In genomic region chr15:47333758-47334157, GRCh38 we compare ENCODE assay signal across 25 cellular contexts.
"Had no signal": no experiment of that assay in that cellular context is flagged by ENCODE, and none has a peak within 500 bp of the region (broad histone marks: within the 10 kb centered on the region; RNA-seq: fewer than 3 reads in every experiment).

No MANE protein-coding gene starts in this region.

- H3K4me3 ChIP-seq: esophagus squamous epithelium, ovary, prostate gland, spleen, suprapubic skin, tibial nerve had no signal

- H3K27ac Mint-ChIP-seq: activated CD4-positive, alpha-beta T cell treated with anti-CD3 and anti-CD28 coated beads for 36 hours; activated naive CD8-positive, alpha-beta T cell; naive thymus-derived CD4-positive, alpha-beta T cell had no signal

- H3K9me3 ChIP-seq: esophagus squamous epithelium, ovary, prostate gland, suprapubic skin, tibial nerve had no signal

- H3K36me3 Mint-ChIP-seq: activated naive CD8-positive, alpha-beta T cell; naive thymus-derived CD4-positive, alpha-beta T cell had no signal

- H3K36me3 ChIP-seq: esophagus squamous epithelium, ovary, prostate gland, spleen, suprapubic skin, tibial nerve had no signal

- H3K4me1 ChIP-seq: esophagus squamous epithelium, prostate gland, spleen had no signal

- DNase-seq: activated CD4-positive, alpha-beta T cell treated with anti-CD3 and anti-CD28 coated beads for 36 hours; activated CD4-positive, alpha-beta T cell treated with anti-CD3 and anti-CD28 coated beads, Interleukin-2, amount 50 U/mL, for 4 hours; activated CD4-positive, CD25-positive, alpha-beta regulatory T cell; activated CD8-positive, alpha-beta memory T cell treated with anti-CD3 and anti-CD28 coated beads for 24 hours; activated effector memory CD4-positive, alpha-beta T cell treated with Interleukin-2 at 50 U/mL for 16 hours; activated naive CD4-positive, alpha-beta T cell treated with Interleukin-2 at 50 U/mL for 16 hours; aorta; central memory CD4-positive, alpha-beta T cell; dermis blood vessel endothelial cell; effector CD4-positive, alpha-beta T cell; esophagus squamous epithelium; foreskin melanocyte; left cardiac atrium; left ventricle myocardium superior; midbrain; naive thymus-derived CD4-positive, alpha-beta T cell; ovary; retina; spleen; stimulated activated naive CD4-positive, alpha-beta T cell had no signal

- ATAC-seq: activated CD4-positive, alpha-beta T cell treated with anti-CD3 and anti-CD28 coated beads for 36 hours; left cardiac atrium; left ventricle myocardium superior; naive thymus-derived CD4-positive, alpha-beta T cell had no signal

- H3K27me3 ChIP-seq: esophagus squamous epithelium, ovary, spleen, suprapubic skin, tibial nerve had no signal

- H3K27me3 Mint-ChIP-seq: activated CD4-positive, alpha-beta T cell treated with anti-CD3 and anti-CD28 coated beads for 36 hours; activated naive CD8-positive, alpha-beta T cell had no signal

- H3K4me1 Mint-ChIP-seq: activated CD4-positive, alpha-beta T cell treated with anti-CD3 and anti-CD28 coated beads for 36 hours had no signal

- H3K27ac ChIP-seq: epithelial cell of prostate, esophagus squamous epithelium, ovary, prostate gland, spleen, suprapubic skin, tibial nerve had no signal

- H3K4me3 Mint-ChIP-seq: activated CD4-positive, alpha-beta T cell treated with anti-CD3 and anti-CD28 coated beads for 36 hours; activated naive CD8-positive, alpha-beta T cell; naive thymus-derived CD4-positive, alpha-beta T cell had no signal
